ENCODE assay signal across 1 cellular context in the genomic region with DNA sequence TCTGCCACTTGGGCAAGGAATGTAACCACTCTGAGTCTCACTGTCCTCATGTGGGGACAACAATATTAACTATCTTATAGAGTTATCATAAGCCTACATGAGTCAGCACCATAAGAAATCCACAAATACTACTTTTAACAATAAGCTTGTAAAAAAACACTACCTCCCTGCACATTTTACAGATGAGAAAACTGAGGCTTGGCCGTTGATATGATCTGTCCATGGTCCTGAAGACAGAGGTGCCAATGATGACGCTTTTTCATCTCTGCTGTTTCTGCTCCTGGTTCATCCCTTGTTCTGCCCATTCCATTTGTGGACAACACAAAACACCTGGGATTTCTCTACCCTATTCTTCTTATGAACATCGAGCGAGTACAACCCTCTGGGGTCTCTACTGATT.
TF ChIP-seq lines count a peak whose summit lies in the region.

No MANE protein-coding gene starts in this region.

TF ChIP-seq in K562, 482 proteins besides CTCF, POLR2A, EP300 and RAD21 (continued from another document and continues in another):
- TF ChIP-seq BCOR (IDR thresholded peaks at IDR 0.05) = peak; percentile 89
- no peak for TF ChIP-seq DNMT1 (IDR thresholded peaks at IDR 0.05)
- TF ChIP-seq, protein P1, sequence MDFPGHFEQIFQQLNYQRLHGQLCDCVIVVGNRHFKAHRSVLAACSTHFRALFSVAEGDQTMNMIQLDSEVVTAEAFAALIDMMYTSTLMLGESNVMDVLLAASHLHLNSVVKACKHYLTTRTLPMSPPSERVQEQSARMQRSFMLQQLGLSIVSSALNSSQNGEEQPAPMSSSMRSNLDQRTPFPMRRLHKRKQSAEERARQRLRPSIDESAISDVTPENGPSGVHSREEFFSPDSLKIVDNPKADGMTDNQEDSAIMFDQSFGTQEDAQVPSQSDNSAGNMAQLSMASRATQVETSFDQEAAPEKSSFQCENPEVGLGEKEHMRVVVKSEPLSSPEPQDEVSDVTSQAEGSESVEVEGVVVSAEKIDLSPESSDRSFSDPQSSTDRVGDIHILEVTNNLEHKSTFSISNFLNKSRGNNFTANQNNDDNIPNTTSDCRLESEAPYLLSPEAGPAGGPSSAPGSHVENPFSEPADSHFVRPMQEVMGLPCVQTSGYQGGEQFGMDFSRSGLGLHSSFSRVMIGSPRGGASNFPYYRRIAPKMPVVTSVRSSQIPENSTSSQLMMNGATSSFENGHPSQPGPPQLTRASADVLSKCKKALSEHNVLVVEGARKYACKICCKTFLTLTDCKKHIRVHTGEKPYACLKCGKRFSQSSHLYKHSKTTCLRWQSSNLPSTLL (IDR thresholded peaks at IDR 0.05) = no peak
- TF ChIP-seq, protein P2, sequence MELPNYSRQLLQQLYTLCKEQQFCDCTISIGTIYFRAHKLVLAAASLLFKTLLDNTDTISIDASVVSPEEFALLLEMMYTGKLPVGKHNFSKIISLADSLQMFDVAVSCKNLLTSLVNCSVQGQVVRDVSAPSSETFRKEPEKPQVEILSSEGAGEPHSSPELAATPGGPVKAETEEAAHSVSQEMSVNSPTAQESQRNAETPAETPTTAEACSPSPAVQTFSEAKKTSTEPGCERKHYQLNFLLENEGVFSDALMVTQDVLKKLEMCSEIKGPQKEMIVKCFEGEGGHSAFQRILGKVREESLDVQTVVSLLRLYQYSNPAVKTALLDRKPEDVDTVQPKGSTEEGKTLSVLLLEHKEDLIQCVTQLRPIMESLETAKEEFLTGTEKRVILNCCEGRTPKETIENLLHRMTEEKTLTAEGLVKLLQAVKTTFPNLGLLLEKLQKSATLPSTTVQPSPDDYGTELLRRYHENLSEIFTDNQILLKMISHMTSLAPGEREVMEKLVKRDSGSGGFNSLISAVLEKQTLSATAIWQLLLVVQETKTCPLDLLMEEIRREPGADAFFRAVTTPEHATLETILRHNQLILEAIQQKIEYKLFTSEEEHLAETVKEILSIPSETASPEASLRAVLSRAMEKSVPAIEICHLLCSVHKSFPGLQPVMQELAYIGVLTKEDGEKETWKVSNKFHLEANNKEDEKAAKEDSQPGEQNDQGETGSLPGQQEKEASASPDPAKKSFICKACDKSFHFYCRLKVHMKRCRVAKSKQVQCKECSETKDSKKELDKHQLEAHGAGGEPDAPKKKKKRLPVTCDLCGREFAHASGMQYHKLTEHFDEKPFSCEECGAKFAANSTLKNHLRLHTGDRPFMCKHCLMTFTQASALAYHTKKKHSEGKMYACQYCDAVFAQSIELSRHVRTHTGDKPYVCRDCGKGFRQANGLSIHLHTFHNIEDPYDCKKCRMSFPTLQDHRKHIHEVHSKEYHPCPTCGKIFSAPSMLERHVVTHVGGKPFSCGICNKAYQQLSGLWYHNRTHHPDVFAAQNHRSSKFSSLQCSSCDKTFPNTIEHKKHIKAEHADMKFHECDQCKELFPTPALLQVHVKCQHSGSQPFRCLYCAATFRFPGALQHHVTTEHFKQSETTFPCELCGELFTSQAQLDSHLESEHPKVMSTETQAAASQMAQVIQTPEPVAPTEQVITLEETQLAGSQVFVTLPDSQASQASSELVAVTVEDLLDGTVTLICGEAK (IDR thresholded peaks at IDR 0.05) = no peak
- TF ChIP-seq, protein P2 (CRISPR knock-in tag; IDR thresholded peaks at IDR 0.05) = no peak
- TF ChIP-seq PML (IDR thresholded peaks at IDR 0.05; ENCODE audit: low read length) = no peak
- TF ChIP-seq ZNF584 (CRISPR knock-in tag; IDR thresholded peaks at IDR 0.05; ENCODE audit: low read depth) = no peak
- no peak for TF ChIP-seq PCBP2 (IDR thresholded peaks at IDR 0.05; ENCODE audit: low read depth, low read length, poor library complexity, severe bottlenecking)
- TF ChIP-seq HMG20A (CRISPR knock-in tag; conservative IDR thresholded peaks at IDR 0.05) = no peak
- TF ChIP-seq HDAC1 (IDR thresholded peaks at IDR 0.05) = 0 out of 4 replicates have a peak, but pooled peaks of 1 of the 2 experiments have one; percentile 37
- TF ChIP-seq ZEB2 (IDR thresholded peaks at IDR 0.05) = no peak
- no peak for TF ChIP-seq ZNF717 (CRISPR knock-in tag; IDR thresholded peaks at IDR 0.05)
- no peak for TF ChIP-seq FOXP1 (CRISPR knock-in tag; IDR thresholded peaks at IDR 0.05)
- no peak for TF ChIP-seq ETV5 (CRISPR knock-in tag; IDR thresholded peaks at IDR 0.05; ENCODE audit: low read depth)
- TF ChIP-seq MAFK (IDR thresholded peaks at IDR 0.05; ENCODE audit: low read length) = no peak
- TF ChIP-seq ELF4 (CRISPR knock-in tag; IDR thresholded peaks at IDR 0.05) = no peak
- no peak for TF ChIP-seq CEBPB (tag; IDR thresholded peaks at IDR 0.05)
- peak; percentile 90 for TF ChIP-seq RBM25 (IDR thresholded peaks at IDR 0.05; ENCODE audit: low read depth, low read length, severe bottlenecking)
- TF ChIP-seq, protein P3, sequence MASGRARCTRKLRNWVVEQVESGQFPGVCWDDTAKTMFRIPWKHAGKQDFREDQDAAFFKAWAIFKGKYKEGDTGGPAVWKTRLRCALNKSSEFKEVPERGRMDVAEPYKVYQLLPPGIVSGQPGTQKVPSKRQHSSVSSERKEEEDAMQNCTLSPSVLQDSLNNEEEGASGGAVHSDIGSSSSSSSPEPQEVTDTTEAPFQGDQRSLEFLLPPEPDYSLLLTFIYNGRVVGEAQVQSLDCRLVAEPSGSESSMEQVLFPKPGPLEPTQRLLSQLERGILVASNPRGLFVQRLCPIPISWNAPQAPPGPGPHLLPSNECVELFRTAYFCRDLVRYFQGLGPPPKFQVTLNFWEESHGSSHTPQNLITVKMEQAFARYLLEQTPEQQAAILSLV (tag; IDR thresholded peaks at IDR 0.05) = no peak
- peak; percentile 89 for TF ChIP-seq MIER1 (IDR thresholded peaks at IDR 0.05; ENCODE audit: low read depth)
- no peak for TF ChIP-seq NFIC (IDR thresholded peaks at IDR 0.05)
- TF ChIP-seq CBX2 (IDR thresholded peaks at IDR 0.05; ENCODE audit: insufficient read depth, low read length, poor library complexity, severe bottlenecking) = no peak
- TF ChIP-seq, protein P4, sequence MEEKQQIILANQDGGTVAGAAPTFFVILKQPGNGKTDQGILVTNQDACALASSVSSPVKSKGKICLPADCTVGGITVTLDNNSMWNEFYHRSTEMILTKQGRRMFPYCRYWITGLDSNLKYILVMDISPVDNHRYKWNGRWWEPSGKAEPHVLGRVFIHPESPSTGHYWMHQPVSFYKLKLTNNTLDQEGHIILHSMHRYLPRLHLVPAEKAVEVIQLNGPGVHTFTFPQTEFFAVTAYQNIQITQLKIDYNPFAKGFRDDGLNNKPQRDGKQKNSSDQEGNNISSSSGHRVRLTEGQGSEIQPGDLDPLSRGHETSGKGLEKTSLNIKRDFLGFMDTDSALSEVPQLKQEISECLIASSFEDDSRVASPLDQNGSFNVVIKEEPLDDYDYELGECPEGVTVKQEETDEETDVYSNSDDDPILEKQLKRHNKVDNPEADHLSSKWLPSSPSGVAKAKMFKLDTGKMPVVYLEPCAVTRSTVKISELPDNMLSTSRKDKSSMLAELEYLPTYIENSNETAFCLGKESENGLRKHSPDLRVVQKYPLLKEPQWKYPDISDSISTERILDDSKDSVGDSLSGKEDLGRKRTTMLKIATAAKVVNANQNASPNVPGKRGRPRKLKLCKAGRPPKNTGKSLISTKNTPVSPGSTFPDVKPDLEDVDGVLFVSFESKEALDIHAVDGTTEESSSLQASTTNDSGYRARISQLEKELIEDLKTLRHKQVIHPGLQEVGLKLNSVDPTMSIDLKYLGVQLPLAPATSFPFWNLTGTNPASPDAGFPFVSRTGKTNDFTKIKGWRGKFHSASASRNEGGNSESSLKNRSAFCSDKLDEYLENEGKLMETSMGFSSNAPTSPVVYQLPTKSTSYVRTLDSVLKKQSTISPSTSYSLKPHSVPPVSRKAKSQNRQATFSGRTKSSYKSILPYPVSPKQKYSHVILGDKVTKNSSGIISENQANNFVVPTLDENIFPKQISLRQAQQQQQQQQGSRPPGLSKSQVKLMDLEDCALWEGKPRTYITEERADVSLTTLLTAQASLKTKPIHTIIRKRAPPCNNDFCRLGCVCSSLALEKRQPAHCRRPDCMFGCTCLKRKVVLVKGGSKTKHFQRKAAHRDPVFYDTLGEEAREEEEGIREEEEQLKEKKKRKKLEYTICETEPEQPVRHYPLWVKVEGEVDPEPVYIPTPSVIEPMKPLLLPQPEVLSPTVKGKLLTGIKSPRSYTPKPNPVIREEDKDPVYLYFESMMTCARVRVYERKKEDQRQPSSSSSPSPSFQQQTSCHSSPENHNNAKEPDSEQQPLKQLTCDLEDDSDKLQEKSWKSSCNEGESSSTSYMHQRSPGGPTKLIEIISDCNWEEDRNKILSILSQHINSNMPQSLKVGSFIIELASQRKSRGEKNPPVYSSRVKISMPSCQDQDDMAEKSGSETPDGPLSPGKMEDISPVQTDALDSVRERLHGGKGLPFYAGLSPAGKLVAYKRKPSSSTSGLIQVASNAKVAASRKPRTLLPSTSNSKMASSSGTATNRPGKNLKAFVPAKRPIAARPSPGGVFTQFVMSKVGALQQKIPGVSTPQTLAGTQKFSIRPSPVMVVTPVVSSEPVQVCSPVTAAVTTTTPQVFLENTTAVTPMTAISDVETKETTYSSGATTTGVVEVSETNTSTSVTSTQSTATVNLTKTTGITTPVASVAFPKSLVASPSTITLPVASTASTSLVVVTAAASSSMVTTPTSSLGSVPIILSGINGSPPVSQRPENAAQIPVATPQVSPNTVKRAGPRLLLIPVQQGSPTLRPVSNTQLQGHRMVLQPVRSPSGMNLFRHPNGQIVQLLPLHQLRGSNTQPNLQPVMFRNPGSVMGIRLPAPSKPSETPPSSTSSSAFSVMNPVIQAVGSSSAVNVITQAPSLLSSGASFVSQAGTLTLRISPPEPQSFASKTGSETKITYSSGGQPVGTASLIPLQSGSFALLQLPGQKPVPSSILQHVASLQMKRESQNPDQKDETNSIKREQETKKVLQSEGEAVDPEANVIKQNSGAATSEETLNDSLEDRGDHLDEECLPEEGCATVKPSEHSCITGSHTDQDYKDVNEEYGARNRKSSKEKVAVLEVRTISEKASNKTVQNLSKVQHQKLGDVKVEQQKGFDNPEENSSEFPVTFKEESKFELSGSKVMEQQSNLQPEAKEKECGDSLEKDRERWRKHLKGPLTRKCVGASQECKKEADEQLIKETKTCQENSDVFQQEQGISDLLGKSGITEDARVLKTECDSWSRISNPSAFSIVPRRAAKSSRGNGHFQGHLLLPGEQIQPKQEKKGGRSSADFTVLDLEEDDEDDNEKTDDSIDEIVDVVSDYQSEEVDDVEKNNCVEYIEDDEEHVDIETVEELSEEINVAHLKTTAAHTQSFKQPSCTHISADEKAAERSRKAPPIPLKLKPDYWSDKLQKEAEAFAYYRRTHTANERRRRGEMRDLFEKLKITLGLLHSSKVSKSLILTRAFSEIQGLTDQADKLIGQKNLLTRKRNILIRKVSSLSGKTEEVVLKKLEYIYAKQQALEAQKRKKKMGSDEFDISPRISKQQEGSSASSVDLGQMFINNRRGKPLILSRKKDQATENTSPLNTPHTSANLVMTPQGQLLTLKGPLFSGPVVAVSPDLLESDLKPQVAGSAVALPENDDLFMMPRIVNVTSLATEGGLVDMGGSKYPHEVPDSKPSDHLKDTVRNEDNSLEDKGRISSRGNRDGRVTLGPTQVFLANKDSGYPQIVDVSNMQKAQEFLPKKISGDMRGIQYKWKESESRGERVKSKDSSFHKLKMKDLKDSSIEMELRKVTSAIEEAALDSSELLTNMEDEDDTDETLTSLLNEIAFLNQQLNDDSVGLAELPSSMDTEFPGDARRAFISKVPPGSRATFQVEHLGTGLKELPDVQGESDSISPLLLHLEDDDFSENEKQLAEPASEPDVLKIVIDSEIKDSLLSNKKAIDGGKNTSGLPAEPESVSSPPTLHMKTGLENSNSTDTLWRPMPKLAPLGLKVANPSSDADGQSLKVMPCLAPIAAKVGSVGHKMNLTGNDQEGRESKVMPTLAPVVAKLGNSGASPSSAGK (IDR thresholded peaks at IDR 0.05) = no peak
- TF ChIP-seq, protein P5, sequence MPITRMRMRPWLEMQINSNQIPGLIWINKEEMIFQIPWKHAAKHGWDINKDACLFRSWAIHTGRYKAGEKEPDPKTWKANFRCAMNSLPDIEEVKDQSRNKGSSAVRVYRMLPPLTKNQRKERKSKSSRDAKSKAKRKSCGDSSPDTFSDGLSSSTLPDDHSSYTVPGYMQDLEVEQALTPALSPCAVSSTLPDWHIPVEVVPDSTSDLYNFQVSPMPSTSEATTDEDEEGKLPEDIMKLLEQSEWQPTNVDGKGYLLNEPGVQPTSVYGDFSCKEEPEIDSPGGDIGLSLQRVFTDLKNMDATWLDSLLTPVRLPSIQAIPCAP (CRISPR knock-in tag; IDR thresholded peaks at IDR 0.05; ENCODE audit: borderline replicate concordance) = no peak
- no peak for TF ChIP-seq PCBP1 (IDR thresholded peaks at IDR 0.05; ENCODE audit: low read depth, low read length, poor library complexity, severe bottlenecking)
- no peak for TF ChIP-seq PHB (CRISPR knock-in tag; IDR thresholded peaks at IDR 0.05)
- TF ChIP-seq U2AF2 (optimal IDR thresholded peaks at IDR 0.05; ENCODE audit: low read depth, low read length) = no peak
- no peak for TF ChIP-seq ZNF124 (CRISPR knock-in tag; IDR thresholded peaks at IDR 0.05)
- TF ChIP-seq CREB1 (IDR thresholded peaks at IDR 0.05) = no peak
- no peak for TF ChIP-seq CREB1 (CRISPR knock-in tag; IDR thresholded peaks at IDR 0.05)
- TF ChIP-seq LCOR (CRISPR knock-in tag; IDR thresholded peaks at IDR 0.05) = no peak
- no peak for TF ChIP-seq TEAD1 (CRISPR knock-in tag; IDR thresholded peaks at IDR 0.05)
